ENCODE assay signal across 16 cellular contexts in genomic region chr5:96338624-96339023, GRCh38.
DNase-seq lines count a peak whose midpoint lies in the region; ATAC-seq and TF ChIP-seq lines count a peak whose summit lies in the region.
"Had no signal": no experiment of that assay in that cellular context is flagged by ENCODE, and none has a peak within 500 bp of the region (broad histone marks: within the 10 kb centered on the region; RNA-seq: fewer than 3 reads in every experiment).

No MANE protein-coding gene starts in this region.

- POLR2A ChIA-PET in MCF 10A (lab: Yijun Ruan, JAX), result interaction anchor here (0.9 to 6.4 kb wide), 4 partner anchors 66 to 479 kb away, joined by 3 to 82 read pairs (median 16); partner anchors contain the start of gene ELL2

- no peak for TF ChIP-seq CTCF in MCF 10A (IDR thresholded peaks at IDR 0.05; ENCODE audit: unreplicated experiment)
- no peak for TF ChIP-seq CTCF in right atrium auricular region (IDR thresholded peaks at IDR 0.05)
- no peak for TF ChIP-seq CTCF in psoas muscle (IDR thresholded peaks at IDR 0.05)

- intact Hi-C loops in MCF 10A (cut with micrococcal nuclease), result loop anchor here (5.0 kb wide), 3 partner anchors 81 to 246 kb away; no protein-coding TSS in a partner anchor
- intact Hi-C loops in psoas muscle (cut with DNase I), result loop anchor here (1.0 to 10.0 kb wide), 4 partner anchors 376 to 694 kb away; partner anchors contain the start of genes ELL2 (in 2 of the 2) and RFESD (in 2 of the 2)
- intact Hi-C loops in posterior vena cava (cut with DNase I), result loop anchor here (5.0 to 10.0 kb wide), 2 partner anchors 474 to 481 kb away; no protein-coding TSS in a partner anchor

- H3K4me1 ChIP-seq in right atrium auricular region (peaks cover 0 to 34% of the 10 kb centered on the region in 2 donors), psoas muscle (peaks cover 40% of the 10 kb centered on the region)

- H3K27me3 ChIP-seq in right atrium auricular region (no peaks in the 10 kb centered on the region), psoas muscle (ENCODE audit: insufficient read depth in 3 of 3, low read length in 2 of 3) (no peaks in the 10 kb centered on the region)
- H3K27me3 ChIP-seq: left lung, thyroid gland had no signal

- no TSS peak for BruUV-seq in MCF 10A (replicated peaks; lab: Mats Ljungman, UMichigan)

- no peaks in the 10 kb centered on the region for H3K9me3 ChIP-seq in right atrium auricular region
- H3K9me3 ChIP-seq in psoas muscle, result no peaks in the 10 kb centered on the region
- H3K9me3 ChIP-seq: left lung, thyroid gland had no signal

- ATAC-seq in psoas muscle, result peak; percentile 83 to 95 (median 92)
- ATAC-seq in GM21619 (IDR thresholded peaks at IDR 0.05; ENCODE audit: unreplicated experiment), result no peak
- ATAC-seq: left lung had no signal

- no peaks in the 10 kb centered on the region for H3K27me3 Mint-ChIP-seq in MCF 10A (ENCODE audit: insufficient read depth, unreplicated experiment)

- no peak overlapping the region for H3K27ac Mint-ChIP-seq in MCF 10A (ENCODE audit: low read depth, unreplicated experiment)
- H3K27ac Mint-ChIP-seq: activated CD4-positive, alpha-beta memory T cell treated with anti-CD3 and anti-CD28 coated beads for 36 hours had no signal

- peak; percentile 24 for DNase-seq in Ammon's horn (ENCODE audit: low spot score)
- peak; percentile 81 for DNase-seq in MCF 10A (ENCODE audit: unreplicated experiment)
- peak; percentile 67 for DNase-seq in right atrium auricular region (ENCODE audit: low spot score)
- peak; percentile 50 to 81 for DNase-seq in psoas muscle
- DNase-seq in SIG-M5 treated with dmso at 0.1 percent for 504 hours (lab: John Stamatoyannopoulos, UW; ENCODE audit: unreplicated experiment), result no peak
- DNase-seq in occipital lobe (lab: John Stamatoyannopoulos, UW), result no peak
- DNase-seq in posterior vena cava (ENCODE audit: low spot score), result no peak
- DNase-seq: activated CD4-positive, alpha-beta memory T cell treated with anti-CD3 and anti-CD28 coated beads for 36 hours; activated naive CD4-positive, alpha-beta T cell; DMS79; foreskin melanocyte; left lung; NCI-H2107; thyroid gland had no signal

- CTCF ChIA-PET in MCF 10A (lab: Yijun Ruan, JAX), result interaction anchor here (0.6 to 17.5 kb wide), 6 partner anchors 12 to 479 kb away, joined by 3 to 492 read pairs (median 6); partner anchors contain the start of gene ELL2

- 25 to 35% (median 26%) methylated on average over 3 of the region's 3 CpGs for whole genome bisulfite sequencing in psoas muscle, 3 donors

- H3K4me1 Mint-ChIP-seq in MCF 10A (ENCODE audit: insufficient read depth, unreplicated experiment), result peaks cover 22% of the 10 kb centered on the region

- peak overlapping the region; percentile 9 for H3K4me3 Mint-ChIP-seq in MCF 10A (ENCODE audit: unreplicated experiment)
- H3K4me3 Mint-ChIP-seq: activated CD4-positive, alpha-beta memory T cell treated with anti-CD3 and anti-CD28 coated beads for 36 hours had no signal

- H3K27ac ChIP-seq in right atrium auricular region, result peak overlapping the region; percentile 62 to 79
- H3K27ac ChIP-seq in psoas muscle, result peak overlapping the region; percentile 85
- H3K27ac ChIP-seq: parathyroid adenoma, thyroid gland had no signal

- no peaks in the 10 kb centered on the region for H3K9me3 Mint-ChIP-seq in MCF 10A (ENCODE audit: unreplicated experiment)
- H3K9me3 Mint-ChIP-seq: activated CD4-positive, alpha-beta memory T cell treated with anti-CD3 and anti-CD28 coated beads for 36 hours had no signal

- H3K36me3 ChIP-seq in right atrium auricular region, result no peaks in the 10 kb centered on the region
- H3K36me3 ChIP-seq in psoas muscle (ENCODE audit: insufficient read depth in 1 of 2, low read depth in 1 of 2), result no peaks in the 10 kb centered on the region
- H3K36me3 ChIP-seq: left lung, thyroid gland had no signal

- H3K4me3 ChIP-seq in right atrium auricular region (no peak overlapping the region), psoas muscle (peak overlapping the region; percentile 14)
- H3K4me3 ChIP-seq: left lung, thyroid gland had no signal

- no peaks in the 10 kb centered on the region for H3K36me3 Mint-ChIP-seq in MCF 10A (ENCODE audit: insufficient read depth, unreplicated experiment)
- H3K36me3 Mint-ChIP-seq: activated CD4-positive, alpha-beta memory T cell treated with anti-CD3 and anti-CD28 coated beads for 36 hours had no signal

Comparison
In these comparisons a context has a peak if more than half of its experiments do, and no peak if none do; other contexts are left out.
1. DNase-seq: peak in Ammon's horn (single experiment), MCF 10A (single experiment), right atrium auricular region (single experiment) and psoas muscle (2 of 2); none in SIG-M5 treated with dmso at 0.1 percent for 504 hours (single experiment), occipital lobe (single experiment) and posterior vena cava (single experiment).